ENCODE assay signal across 11 cellular contexts in the genomic region with DNA sequence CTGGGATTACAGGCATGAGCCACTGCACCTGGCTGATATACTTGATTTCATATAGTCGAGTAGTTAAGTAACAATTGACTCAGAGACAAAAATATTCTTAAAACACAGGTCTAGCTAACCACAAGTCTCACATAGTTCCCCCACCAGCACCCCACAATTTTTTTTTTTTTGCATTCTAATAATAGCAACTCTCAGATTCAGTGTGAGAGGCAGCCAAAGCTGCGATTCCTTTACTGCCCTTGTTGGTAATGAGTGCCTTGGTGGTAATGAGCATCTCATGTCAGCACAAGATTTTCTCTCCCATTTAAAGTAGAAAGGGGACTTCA.
DNase-seq lines count a peak whose midpoint lies in the region; ATAC-seq, FAIRE-seq and TF ChIP-seq lines count a peak whose summit lies in the region.
"Had no signal": no experiment of that assay in that cellular context is flagged by ENCODE, and none has a peak within 500 bp of the region (broad histone marks: within the 10 kb centered on the region; RNA-seq: fewer than 3 reads in every experiment).

No MANE protein-coding gene starts in this region.

- WGBS in aorta, 2 donors, result 41 to 61% methylated on average over 2 of the region's 2 CpGs

- no peak for FAIRE-seq in HTR-8/SVneo (lab: Jason Lieb, UNC)

- H3K4me1 ChIP-seq in aorta (ENCODE audit: control insufficient read depth in 1 of 2, insufficient read depth in 2 of 2, low read length in 2 of 2), result peaks cover 2 to 20% of the 10 kb centered on the region in 2 donors

- H3K9me3 ChIP-seq in aorta (ENCODE audit: control insufficient read depth, low read length), result no peaks in the 10 kb centered on the region
- no peaks in the 10 kb centered on the region for H3K9me3 ChIP-seq in MG63

- TF ChIP-seq CTCF in choroid plexus epithelial cell (conservative IDR thresholded peaks at IDR 0.05; ENCODE audit: low read depth, low read length), result no peak

- DNase-seq in choroid plexus epithelial cell (ENCODE audit: low read depth), result peak; percentile 46
- no peak for DNase-seq in HTR-8/SVneo (ENCODE audit: insufficient read length, low spot score)
- DNase-seq in stimulated activated CD8-positive, alpha-beta memory T cell treated with anti-CD3 and anti-CD28 coated beads, Interleukin-4, amount 100 ng/mL, for 48 hours, result no peak
- no peak for DNase-seq in aorta
- DNase-seq in MG63, result no peak
- DNase-seq: EL, NCI-H226 had no signal

- H3K27me3 ChIP-seq in aorta (ENCODE audit: control insufficient read depth in 1 of 2, insufficient read depth in 2 of 2, low read length in 1 of 2) (no peaks in the 10 kb centered on the region), MG63 (no peaks in the 10 kb centered on the region)
- H3K27me3 ChIP-seq: foreskin keratinocyte had no signal

- H3K27ac ChIP-seq in aorta (ENCODE audit: low read depth in 1 of 2, low read length in 2 of 2), result no peak overlapping the region
- H3K27ac ChIP-seq: foreskin keratinocyte had no signal

- H3K36me3 ChIP-seq in aorta (ENCODE audit: control insufficient read depth in 1 of 2, insufficient read depth in 2 of 2, low read length in 1 of 2) (no peaks in the 10 kb centered on the region), MG63 (peaks cover 40% of the 10 kb centered on the region)

- intact Hi-C loops in aorta (cut with DNase I), result no loop called here

- peak; percentile 89 for ATAC-seq in GM18867 (IDR thresholded peaks at IDR 0.05; ENCODE audit: unreplicated experiment)
- peak; percentile 89 for ATAC-seq in GM21576 (IDR thresholded peaks at IDR 0.05; ENCODE audit: unreplicated experiment)
- ATAC-seq in HG03139 (IDR thresholded peaks at IDR 0.05; ENCODE audit: unreplicated experiment), result peak; percentile 93
- no peak for ATAC-seq in aorta (ENCODE audit: low FRiP score)
- ATAC-seq: foreskin keratinocyte had no signal

- no peak overlapping the region for H3K4me3 ChIP-seq in choroid plexus epithelial cell (ENCODE audit: low read depth, low read length)
- no peak overlapping the region for H3K4me3 ChIP-seq in aorta (ENCODE audit: low read length in 2 of 2)
- no peak overlapping the region for H3K4me3 ChIP-seq in MG63
